ENCODE assay signal across 14 cellular contexts in the genomic region with DNA sequence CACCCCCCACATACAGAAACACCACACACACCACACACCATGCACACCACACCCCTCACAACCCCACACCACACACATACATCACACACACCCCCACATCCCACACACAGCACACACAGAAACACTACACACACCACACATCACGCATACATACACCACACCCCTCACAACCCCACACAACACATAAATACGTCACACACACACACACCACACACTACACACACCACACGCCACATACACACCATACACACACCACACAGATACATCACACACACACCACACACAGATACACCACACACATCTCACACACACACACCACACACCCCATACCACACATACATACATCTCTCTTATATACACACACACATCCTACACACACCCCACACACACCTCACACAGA.
DNase-seq lines count a peak whose midpoint lies in the region; ATAC-seq, FAIRE-seq and TF ChIP-seq lines count a peak whose summit lies in the region.
"Had no signal": no experiment of that assay in that cellular context is flagged by ENCODE, and none has a peak within 500 bp of the region (broad histone marks: within the 10 kb centered on the region; RNA-seq: fewer than 3 reads in every experiment).

No MANE protein-coding gene starts in this region.

- H3K4me2 ChIP-seq in astrocyte (ENCODE audit: low read length): no peak overlapping the region
- H3K4me2 ChIP-seq: GM23338, SK-N-SH had no signal

- H3K36me3 Mint-ChIP-seq in stimulated activated naive CD8-positive, alpha-beta T cell treated with anti-CD3 and anti-CD28 coated beads, Interleukin-15, Interleukin-2, amounts not matched to agents 100 ng/mL and 50 ng/mL, for 24 hours (ENCODE audit: low read depth): no peaks in the 10 kb centered on the region
- H3K36me3 Mint-ChIP-seq in astrocyte (ENCODE audit: low read depth, unreplicated experiment) (peaks cover 2% of the 10 kb centered on the region), memory B cell (no peaks in the 10 kb centered on the region)

- ATAC-seq in stimulated activated naive CD8-positive, alpha-beta T cell treated with anti-CD3 and anti-CD28 coated beads, Interleukin-15, Interleukin-2, amounts not matched to agents 100 U/mL and 50 U/mL, for 24 hours: no peak
- no peak for ATAC-seq in memory B cell (ENCODE audit: low read depth)
- ATAC-seq in HG02870 (IDR thresholded peaks at IDR 0.05; ENCODE audit: unreplicated experiment): no peak

- no peaks in the 10 kb centered on the region for H3K4me1 Mint-ChIP-seq in stimulated activated naive CD8-positive, alpha-beta T cell treated with anti-CD3 and anti-CD28 coated beads, Interleukin-15, Interleukin-2, amounts not matched to agents 100 ng/mL and 50 ng/mL, for 24 hours (ENCODE audit: low read depth)
- H3K4me1 Mint-ChIP-seq in astrocyte (ENCODE audit: low read depth, unreplicated experiment) (no peaks in the 10 kb centered on the region), memory B cell (peaks cover 11% of the 10 kb centered on the region)

- no peaks in the 10 kb centered on the region for H3K27me3 Mint-ChIP-seq in stimulated activated naive CD8-positive, alpha-beta T cell treated with anti-CD3 and anti-CD28 coated beads, Interleukin-15, Interleukin-2, amounts not matched to agents 100 ng/mL and 50 ng/mL, for 24 hours
- H3K27me3 Mint-ChIP-seq in astrocyte (ENCODE audit: low read depth, unreplicated experiment): no peaks in the 10 kb centered on the region
- no peaks in the 10 kb centered on the region for H3K27me3 Mint-ChIP-seq in memory B cell

- H3K79me2 ChIP-seq in astrocyte (ENCODE audit: insufficient read depth, low read length): no peaks in the 10 kb centered on the region

- no peak for TF ChIP-seq CTCF in astrocyte (IDR thresholded peaks at IDR 0.05; ENCODE audit: insufficient read depth, low read depth, low read length)

- H3K27ac Mint-ChIP-seq in stimulated activated naive CD8-positive, alpha-beta T cell treated with anti-CD3 and anti-CD28 coated beads, Interleukin-15, Interleukin-2, amounts not matched to agents 100 ng/mL and 50 ng/mL, for 24 hours: peak overlapping the region; percentile 59
- H3K27ac Mint-ChIP-seq in astrocyte (ENCODE audit: unreplicated experiment) (no peak overlapping the region), memory B cell (peak overlapping the region; percentile 48)

- no peak overlapping the region for H3K4me3 ChIP-seq in astrocyte (ENCODE audit: insufficient read depth, low read depth, low read length)
- H3K4me3 ChIP-seq: breast epithelium, GM23338, testis had no signal

- H3K9me3 ChIP-seq in astrocyte (ENCODE audit: insufficient read depth, low read depth, low read length): no peaks in the 10 kb centered on the region
- H3K9me3 ChIP-seq: breast epithelium, SK-N-SH, testis had no signal

- H3K27ac ChIP-seq in astrocyte (ENCODE audit: low read depth, low read length): no peak overlapping the region
- H3K27ac ChIP-seq: breast epithelium, testis had no signal

- H3K4me1 ChIP-seq in astrocyte (ENCODE audit: insufficient read depth, low read length): no peaks in the 10 kb centered on the region
- H3K4me1 ChIP-seq: breast epithelium, testis had no signal

- no peaks in the 10 kb centered on the region for H3K27me3 ChIP-seq in astrocyte (ENCODE audit: insufficient read depth, low read length)
- H3K27me3 ChIP-seq: breast epithelium, testis had no signal

- no peak for FAIRE-seq in astrocyte (lab: Jason Lieb, UNC)

- H3K36me3 ChIP-seq in astrocyte (ENCODE audit: insufficient read depth, low read length): no peaks in the 10 kb centered on the region
- H3K36me3 ChIP-seq: breast epithelium had no signal

- H3K4me3 Mint-ChIP-seq in stimulated activated naive CD8-positive, alpha-beta T cell treated with anti-CD3 and anti-CD28 coated beads, Interleukin-15, Interleukin-2, amounts not matched to agents 100 ng/mL and 50 ng/mL, for 24 hours: no peak overlapping the region
- H3K4me3 Mint-ChIP-seq in astrocyte (ENCODE audit: unreplicated experiment) (no peak overlapping the region), memory B cell (no peak overlapping the region)
- H3K4me3 Mint-ChIP-seq: GM23338 had no signal

- H4K20me1 ChIP-seq in astrocyte (ENCODE audit: insufficient read depth, low read length): no peaks in the 10 kb centered on the region

- in situ Hi-C loops in G401 (cut with HindIII; ENCODE audit: low sequenced_read_pairs): no loop called here

- H2AFZ ChIP-seq in astrocyte (ENCODE audit: low read depth, low read length): no peak overlapping the region

- no peaks in the 10 kb centered on the region for H3K9me3 Mint-ChIP-seq in stimulated activated naive CD8-positive, alpha-beta T cell treated with anti-CD3 and anti-CD28 coated beads, Interleukin-15, Interleukin-2, amounts not matched to agents 100 ng/mL and 50 ng/mL, for 24 hours
- no peaks in the 10 kb centered on the region for H3K9me3 Mint-ChIP-seq in astrocyte (ENCODE audit: unreplicated experiment)
- H3K9me3 Mint-ChIP-seq in memory B cell: no peaks in the 10 kb centered on the region
- H3K9me3 Mint-ChIP-seq: GM23338 had no signal

- no peak for DNase-seq in stimulated activated naive CD8-positive, alpha-beta T cell treated with anti-CD3 and anti-CD28 coated beads, Interleukin-15, Interleukin-2, amounts not matched to agents 100 U/mL and 50 U/mL, for 24 hours
- DNase-seq in astrocyte (ENCODE audit: low read depth): no peak
- no peak for DNase-seq in memory B cell (ENCODE audit: low spot score in 2 of 2)
- DNase-seq in G401 (ENCODE audit: low spot score): no peak
- no peak for DNase-seq in COLO829 (ENCODE audit: low spot score)
- no peak for DNase-seq in middle frontal gyrus (ENCODE audit: extremely low spot score, low spot score)
- DNase-seq: NCI-H510A treated with DMSO at 0.1 percent for 48 hours; SK-N-SH; stimulated activated CD4-positive, alpha-beta T cell treated with anti-CD3 and anti-CD28 coated beads, Interleukin-12 subunit alpha, Interleukin-12 subunit beta, amount 100 ng/mL, for 4 hours; testis had no signal

- peak overlapping the region; percentile 14 for H3K9ac ChIP-seq in astrocyte (ENCODE audit: low read length)
- H3K9ac ChIP-seq: SK-N-SH had no signal
